Comparison of ENCODE assay signal across 6 cellular contexts in the genomic region with DNA sequence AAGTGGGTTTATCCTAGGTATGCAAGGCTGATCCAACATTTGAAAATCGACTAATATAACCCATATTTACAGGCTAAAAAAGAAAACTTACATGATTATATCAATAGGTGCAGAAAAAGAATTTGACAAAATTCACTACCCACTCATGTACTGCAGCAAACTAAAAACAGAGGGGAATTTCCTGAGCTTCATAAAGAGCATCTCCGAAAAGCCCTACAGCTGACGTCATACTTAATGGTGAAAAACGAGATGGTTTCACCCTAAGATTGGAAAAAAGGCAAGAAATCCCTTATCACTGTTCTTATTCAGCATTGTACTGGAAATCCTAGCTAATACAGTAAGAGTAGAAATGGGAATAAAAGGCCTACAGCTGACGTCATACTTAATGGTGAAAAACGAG.
DNase-seq lines count a peak whose midpoint lies in the region; ATAC-seq, FAIRE-seq and TF ChIP-seq lines count a peak whose summit lies in the region.
"Not testable (repeated sequence)": the region's sequence is repeated elsewhere in the genome, so short reads cannot be mapped to it uniquely, and the experiment has no call there.

No MANE protein-coding gene starts in this region.

- peaks cover 38% of the 10 kb centered on the region for H3K36me3 ChIP-seq in OCI-LY3 (replicated peaks; ENCODE audit: low read depth, low read length)

- not testable (repeated sequence) for H3K4me3 Mint-ChIP-seq in memory B cell

- H3K27ac Mint-ChIP-seq in memory B cell, result not testable (repeated sequence)

- ATAC-seq in memory B cell (ENCODE audit: low read depth), result peak; percentile 43

- H3K4me3 ChIP-seq in GM12865 (ENCODE audit: low read depth, low read length), result peak overlapping the region; percentile 35
- H3K4me3 ChIP-seq in OCI-LY3 (ENCODE audit: low read length), result peak overlapping the region; percentile 10; the same call in 1 of the 2 replicates

- H3K36me3 Mint-ChIP-seq in memory B cell, result peaks cover 18% of the 10 kb centered on the region

- H2AFZ ChIP-seq in OCI-LY3 (ENCODE audit: low read depth, low read length), result not testable (repeated sequence)

- TF ChIP-seq CTCF in GM12865 (IDR thresholded peaks at IDR 0.05; ENCODE audit: insufficient read depth, low read depth, low read length, missing control alignments); OCI-LY3 (IDR thresholded peaks at IDR 0.05; ENCODE audit: low read depth, low read length): not testable (repeated sequence)

- H3K4me2 ChIP-seq in OCI-LY3 (ENCODE audit: low read length), result peak overlapping the region; percentile 48

- H3K79me2 ChIP-seq in OCI-LY3 (ENCODE audit: low read length), result not testable (repeated sequence)

- H3K27me3 ChIP-seq in OCI-LY3 (ENCODE audit: low read depth, low read length), result not testable (repeated sequence)

- H3K27ac ChIP-seq in OCI-LY3 (ENCODE audit: low read length), result peak overlapping the region; percentile 93

- H3K9me3 ChIP-seq in OCI-LY3 (ENCODE audit: insufficient read depth, low read length), result not testable (repeated sequence)

- H3K27me3 Mint-ChIP-seq in memory B cell, result not testable (repeated sequence)

- peak; percentile 58 for FAIRE-seq in GM12892 (lab: Jason Lieb, UNC)
- FAIRE-seq in GM18507 (lab: Jason Lieb, UNC), result peak; percentile 38
- FAIRE-seq in GM19239 (lab: Jason Lieb, UNC), result peak; percentile 64

- TF ChIP-seq POLR2A in GM12892 (IDR thresholded peaks at IDR 0.05; ENCODE audit: low read depth, low read length), result not testable (repeated sequence)

- H3K9ac ChIP-seq in OCI-LY3 (ENCODE audit: low read length), result not testable (repeated sequence)

- H3K4me1 ChIP-seq in OCI-LY3 (ENCODE audit: low read length), result peaks cover 50% of the 10 kb centered on the region

- H3K9me3 Mint-ChIP-seq in memory B cell, result peaks cover 11% of the 10 kb centered on the region

- DNase-seq in GM12865 (ENCODE audit: low read depth), result peak; percentile 53
- DNase-seq in GM12892 (ENCODE audit: insufficient read length); GM18507 (ENCODE audit: extremely low spot score, insufficient read length, low read depth); GM19239 (ENCODE audit: insufficient read length, low spot score); memory B cell (ENCODE audit: low spot score in 2 of 2): not testable (repeated sequence)

- H3K4me1 Mint-ChIP-seq in memory B cell, result not testable (repeated sequence)

- H4K20me1 ChIP-seq in OCI-LY3 (ENCODE audit: insufficient read depth, low read length), result not testable (repeated sequence)
